Comparison of ENCODE assay signal across 23 cellular contexts in the genomic region with DNA sequence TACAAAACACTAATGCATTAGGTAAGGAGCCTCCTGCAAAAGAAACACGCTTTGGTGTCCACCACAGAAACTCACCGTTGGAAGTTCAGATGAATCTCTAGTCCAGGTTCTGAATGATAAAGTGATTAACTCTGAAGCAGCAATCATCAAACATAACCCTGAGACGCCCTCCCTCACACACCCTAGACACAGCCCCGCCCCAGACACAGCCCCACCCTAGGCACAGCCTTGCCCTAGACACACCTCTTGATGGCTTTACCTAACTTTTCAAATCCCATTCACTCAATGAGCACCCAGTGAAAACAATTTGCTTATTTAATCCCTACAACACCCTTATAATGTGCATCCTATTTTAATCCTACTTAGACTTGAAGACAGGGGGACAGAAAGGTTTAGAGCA.
"Had no signal": no experiment of that assay in that cellular context is flagged by ENCODE, and none has a peak within 500 bp of the region (broad histone marks: within the 10 kb centered on the region; RNA-seq: fewer than 3 reads in every experiment).

No MANE protein-coding gene starts in this region.

- H3K9me3 Mint-ChIP-seq: T-cell had no signal

- ATAC-seq: HepG2, T-cell had no signal

- H3K27me3 ChIP-seq: SJSA1 had no signal

- H3K36me3 ChIP-seq: SJSA1 had no signal

- H3K27ac Mint-ChIP-seq: T-cell had no signal

- DNase-seq: IMR-90, KBM-7, MV-4-11, NCI-H1048, NCI-H1105, NCI-H1436 treated with DMSO at 0.1 percent for 48 hours, NCI-H1694, NCI-H187 treated with DMSO at 0.1 percent for 48 hours, NCI-H2029 treated with DMSO at 0.1 percent for 48 hours, NCI-H2171 treated with DMSO at 0.1 percent for 48 hours, NCI-H345, NCI-H446 treated with DMSO at 0.1 percent for 48 hours, NCI-H510A treated with DMSO at 0.1 percent for 48 hours, NCI-H526, Right ventricle myocardium superior, RPMI8226, SIG-M5, SW 1271, T-cell had no signal

- H3K4me3 Mint-ChIP-seq: T-cell had no signal

- H3K4me1 ChIP-seq: SJSA1 had no signal

- H3K4me3 ChIP-seq: SJSA1, SK-N-MC had no signal

- FAIRE-seq: HepG2, RCC 7860 had no signal

- H3K36me3 Mint-ChIP-seq: T-cell had no signal

- H3K27ac ChIP-seq: SJSA1, SK-N-MC had no signal
